1 cellular context compared by ENCODE assay signal in the genomic region with DNA sequence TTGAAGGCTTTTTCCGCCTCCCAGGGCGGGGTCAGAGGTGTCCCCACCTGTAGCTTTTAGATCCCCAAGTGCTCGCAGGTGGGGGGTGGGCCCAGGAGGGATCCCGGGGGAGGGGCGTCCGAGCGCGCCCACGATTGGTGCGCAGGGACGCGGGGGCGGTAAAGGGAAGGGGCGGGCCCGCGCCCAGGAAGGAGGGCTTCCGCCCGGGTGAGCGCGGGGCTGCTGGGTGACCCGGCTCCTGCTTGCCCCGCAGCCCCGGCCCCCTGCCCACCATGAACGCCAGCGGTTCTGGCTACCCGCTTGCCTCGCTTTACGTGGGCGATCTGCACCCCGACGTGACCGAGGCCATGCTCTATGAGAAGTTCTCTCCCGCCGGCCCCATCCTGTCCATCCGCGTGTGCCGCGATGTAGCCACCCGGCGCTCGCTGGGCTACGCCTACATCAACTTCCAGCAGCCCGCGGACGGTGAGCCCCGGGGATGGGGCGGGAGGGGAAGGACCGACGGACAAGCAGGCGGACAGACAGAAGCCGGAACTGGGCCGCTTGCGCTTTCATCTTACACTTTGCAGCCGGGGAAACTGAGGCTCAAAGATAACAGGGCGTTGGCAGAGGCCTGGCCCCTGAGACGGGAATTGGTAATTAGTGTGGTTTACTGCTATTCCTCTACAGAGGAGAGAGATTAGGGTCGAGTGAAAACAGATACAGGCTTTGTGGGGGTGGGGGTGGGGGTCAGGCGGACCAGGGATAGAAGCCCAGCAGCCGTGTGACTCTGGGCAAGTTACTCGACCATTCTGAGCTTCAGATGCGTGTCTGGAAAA.
TF ChIP-seq lines count a peak whose summit lies in the region.

A gene (plus strand): TSS at position 189 of the 818 bp plus-strand sequence. CDS start 84 bp downstream, at position 273.

TF ChIP-seq in HepG2, 621 proteins besides CTCF, POLR2A, EP300 and RAD21 (continued from another document and continues in another):
- TF ChIP-seq, protein P1, sequence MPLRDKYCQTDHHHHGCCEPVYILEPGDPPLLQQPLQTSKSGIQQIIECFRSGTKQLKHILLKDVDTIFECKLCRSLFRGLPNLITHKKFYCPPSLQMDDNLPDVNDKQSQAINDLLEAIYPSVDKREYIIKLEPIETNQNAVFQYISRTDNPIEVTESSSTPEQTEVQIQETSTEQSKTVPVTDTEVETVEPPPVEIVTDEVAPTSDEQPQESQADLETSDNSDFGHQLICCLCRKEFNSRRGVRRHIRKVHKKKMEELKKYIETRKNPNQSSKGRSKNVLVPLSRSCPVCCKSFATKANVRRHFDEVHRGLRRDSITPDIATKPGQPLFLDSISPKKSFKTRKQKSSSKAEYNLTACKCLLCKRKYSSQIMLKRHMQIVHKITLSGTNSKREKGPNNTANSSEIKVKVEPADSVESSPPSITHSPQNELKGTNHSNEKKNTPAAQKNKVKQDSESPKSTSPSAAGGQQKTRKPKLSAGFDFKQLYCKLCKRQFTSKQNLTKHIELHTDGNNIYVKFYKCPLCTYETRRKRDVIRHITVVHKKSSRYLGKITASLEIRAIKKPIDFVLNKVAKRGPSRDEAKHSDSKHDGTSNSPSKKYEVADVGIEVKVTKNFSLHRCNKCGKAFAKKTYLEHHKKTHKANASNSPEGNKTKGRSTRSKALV (CRISPR knock-in tag; IDR thresholded peaks at IDR 0.05), result peak; percentile 83
- TF ChIP-seq GABPA (IDR thresholded peaks at IDR 0.05; ENCODE audit: low read depth, low read length) (peak; percentile 77), GABPA (CRISPR knock-in tag; IDR thresholded peaks at IDR 0.05; ENCODE audit: low read depth) (peak; percentile 80), NFYC (CRISPR knock-in tag; IDR thresholded peaks at IDR 0.05) (peak; percentile 75), NONO (IDR thresholded peaks at IDR 0.05) (no peak), NONO (CRISPR knock-in tag; conservative IDR thresholded peaks at IDR 0.05) (peak; percentile 94), KDM5B (CRISPR knock-in tag; IDR thresholded peaks at IDR 0.05; ENCODE audit: borderline replicate concordance) (peak; percentile 74; the same call in 1 of the 2 replicates), ZNF501 (CRISPR knock-in tag; IDR thresholded peaks at IDR 0.05) (peak; percentile 52; the same call in 1 of the 2 replicates), THAP11 (CRISPR knock-in tag; IDR thresholded peaks at IDR 0.05) (peak; percentile 70), ZNF331 (CRISPR knock-in tag; IDR thresholded peaks at IDR 0.05) (peak; percentile 58), ZNF558 (CRISPR knock-in tag; IDR thresholded peaks at IDR 0.05; ENCODE audit: borderline replicate concordance) (peak; percentile 83; the same call in 1 of the 2 replicates), RARG (CRISPR knock-in tag; IDR thresholded peaks at IDR 0.05; ENCODE audit: low read depth) (no peak), BORCS8-MEF2B (CRISPR knock-in tag; IDR thresholded peaks at IDR 0.05) (peak; percentile 25; the same call in 1 of the 2 replicates), ZFX (CRISPR knock-in tag; IDR thresholded peaks at IDR 0.05; ENCODE audit: low read depth) (peak; percentile 69), JUND (CRISPR knock-in tag; IDR thresholded peaks at IDR 0.05) (0 out of 2 replicates have a peak, but pooled peaks have one; percentile 32), RARA (CRISPR knock-in tag; IDR thresholded peaks at IDR 0.05) (peak; percentile 54), BRD4 (CRISPR knock-in tag; IDR thresholded peaks at IDR 0.05) (peak; percentile 83), ZNF230 (CRISPR knock-in tag; IDR thresholded peaks at IDR 0.05) (peak; percentile 77; the same call in 1 of the 2 replicates), ZBTB42 (CRISPR knock-in tag; IDR thresholded peaks at IDR 0.05) (peak; percentile 50; the same call in 1 of the 2 replicates), YEATS4 (CRISPR knock-in tag; IDR thresholded peaks at IDR 0.05; ENCODE audit: borderline replicate concordance) (peak; percentile 90), TOPORS (CRISPR knock-in tag; IDR thresholded peaks at IDR 0.05) (peak; percentile 35; the same call in 1 of the 2 replicates), ZNF792 (CRISPR knock-in tag; IDR thresholded peaks at IDR 0.05) (peak; percentile 66; the same call in 1 of the 2 replicates), KDM4B (CRISPR knock-in tag; IDR thresholded peaks at IDR 0.05) (peak; percentile 90; the same call in 1 of the 2 replicates), PHF21A (CRISPR knock-in tag; IDR thresholded peaks at IDR 0.05) (peak; percentile 68), SMAD1 (CRISPR knock-in tag; IDR thresholded peaks at IDR 0.05; ENCODE audit: borderline replicate concordance, low read depth) (peak; percentile 20; the same call in 1 of the 2 replicates), ZNF607 (CRISPR knock-in tag; IDR thresholded peaks at IDR 0.05; ENCODE audit: borderline replicate concordance) (0 out of 2 replicates have a peak, but pooled peaks have one; percentile 36), ZNF207 (IDR thresholded peaks at IDR 0.05; ENCODE audit: borderline replicate concordance) (no peak), TBX3 (IDR thresholded peaks at IDR 0.05; ENCODE audit: borderline replicate concordance) (no peak)
- TF ChIP-seq, protein P2, sequence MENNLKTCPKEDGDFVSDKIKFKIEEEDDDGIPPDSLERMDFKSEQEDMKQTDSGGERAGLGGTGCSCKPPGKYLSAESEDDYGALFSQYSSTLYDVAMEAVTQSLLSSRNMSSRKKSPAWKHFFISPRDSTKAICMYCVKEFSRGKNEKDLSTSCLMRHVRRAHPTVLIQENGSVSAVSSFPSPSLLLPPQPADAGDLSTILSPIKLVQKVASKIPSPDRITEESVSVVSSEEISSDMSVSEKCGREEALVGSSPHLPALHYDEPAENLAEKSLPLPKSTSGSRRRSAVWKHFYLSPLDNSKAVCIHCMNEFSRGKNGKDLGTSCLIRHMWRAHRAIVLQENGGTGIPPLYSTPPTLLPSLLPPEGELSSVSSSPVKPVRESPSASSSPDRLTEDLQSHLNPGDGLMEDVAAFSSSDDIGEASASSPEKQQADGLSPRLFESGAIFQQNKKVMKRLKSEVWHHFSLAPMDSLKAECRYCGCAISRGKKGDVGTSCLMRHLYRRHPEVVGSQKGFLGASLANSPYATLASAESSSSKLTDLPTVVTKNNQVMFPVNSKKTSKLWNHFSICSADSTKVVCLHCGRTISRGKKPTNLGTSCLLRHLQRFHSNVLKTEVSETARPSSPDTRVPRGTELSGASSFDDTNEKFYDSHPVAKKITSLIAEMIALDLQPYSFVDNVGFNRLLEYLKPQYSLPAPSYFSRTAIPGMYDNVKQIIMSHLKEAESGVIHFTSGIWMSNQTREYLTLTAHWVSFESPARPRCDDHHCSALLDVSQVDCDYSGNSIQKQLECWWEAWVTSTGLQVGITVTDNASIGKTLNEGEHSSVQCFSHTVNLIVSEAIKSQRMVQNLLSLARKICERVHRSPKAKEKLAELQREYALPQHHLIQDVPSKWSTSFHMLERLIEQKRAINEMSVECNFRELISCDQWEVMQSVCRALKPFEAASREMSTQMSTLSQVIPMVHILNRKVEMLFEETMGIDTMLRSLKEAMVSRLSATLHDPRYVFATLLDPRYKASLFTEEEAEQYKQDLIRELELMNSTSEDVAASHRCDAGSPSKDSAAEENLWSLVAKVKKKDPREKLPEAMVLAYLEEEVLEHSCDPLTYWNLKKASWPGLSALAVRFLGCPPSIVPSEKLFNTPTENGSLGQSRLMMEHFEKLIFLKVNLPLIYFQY (CRISPR knock-in tag; IDR thresholded peaks at IDR 0.05; ENCODE audit: borderline replicate concordance), result peak; percentile 67; the same call in 1 of the 2 replicates
- TF ChIP-seq, protein P3, sequence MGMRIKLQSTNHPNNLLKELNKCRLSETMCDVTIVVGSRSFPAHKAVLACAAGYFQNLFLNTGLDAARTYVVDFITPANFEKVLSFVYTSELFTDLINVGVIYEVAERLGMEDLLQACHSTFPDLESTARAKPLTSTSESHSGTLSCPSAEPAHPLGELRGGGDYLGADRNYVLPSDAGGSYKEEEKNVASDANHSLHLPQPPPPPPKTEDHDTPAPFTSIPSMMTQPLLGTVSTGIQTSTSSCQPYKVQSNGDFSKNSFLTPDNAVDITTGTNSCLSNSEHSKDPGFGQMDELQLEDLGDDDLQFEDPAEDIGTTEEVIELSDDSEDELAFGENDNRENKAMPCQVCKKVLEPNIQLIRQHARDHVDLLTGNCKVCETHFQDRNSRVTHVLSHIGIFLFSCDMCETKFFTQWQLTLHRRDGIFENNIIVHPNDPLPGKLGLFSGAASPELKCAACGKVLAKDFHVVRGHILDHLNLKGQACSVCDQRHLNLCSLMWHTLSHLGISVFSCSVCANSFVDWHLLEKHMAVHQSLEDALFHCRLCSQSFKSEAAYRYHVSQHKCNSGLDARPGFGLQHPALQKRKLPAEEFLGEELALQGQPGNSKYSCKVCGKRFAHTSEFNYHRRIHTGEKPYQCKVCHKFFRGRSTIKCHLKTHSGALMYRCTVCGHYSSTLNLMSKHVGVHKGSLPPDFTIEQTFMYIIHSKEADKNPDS (CRISPR knock-in tag; IDR thresholded peaks at IDR 0.05), result no peak
- TF ChIP-seq, protein P4, sequence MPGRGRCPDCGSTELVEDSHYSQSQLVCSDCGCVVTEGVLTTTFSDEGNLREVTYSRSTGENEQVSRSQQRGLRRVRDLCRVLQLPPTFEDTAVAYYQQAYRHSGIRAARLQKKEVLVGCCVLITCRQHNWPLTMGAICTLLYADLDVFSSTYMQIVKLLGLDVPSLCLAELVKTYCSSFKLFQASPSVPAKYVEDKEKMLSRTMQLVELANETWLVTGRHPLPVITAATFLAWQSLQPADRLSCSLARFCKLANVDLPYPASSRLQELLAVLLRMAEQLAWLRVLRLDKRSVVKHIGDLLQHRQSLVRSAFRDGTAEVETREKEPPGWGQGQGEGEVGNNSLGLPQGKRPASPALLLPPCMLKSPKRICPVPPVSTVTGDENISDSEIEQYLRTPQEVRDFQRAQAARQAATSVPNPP (CRISPR knock-in tag; IDR thresholded peaks at IDR 0.05), result 0 out of 2 replicates have a peak, but pooled peaks have one; percentile 56
- TF ChIP-seq, protein P5, sequence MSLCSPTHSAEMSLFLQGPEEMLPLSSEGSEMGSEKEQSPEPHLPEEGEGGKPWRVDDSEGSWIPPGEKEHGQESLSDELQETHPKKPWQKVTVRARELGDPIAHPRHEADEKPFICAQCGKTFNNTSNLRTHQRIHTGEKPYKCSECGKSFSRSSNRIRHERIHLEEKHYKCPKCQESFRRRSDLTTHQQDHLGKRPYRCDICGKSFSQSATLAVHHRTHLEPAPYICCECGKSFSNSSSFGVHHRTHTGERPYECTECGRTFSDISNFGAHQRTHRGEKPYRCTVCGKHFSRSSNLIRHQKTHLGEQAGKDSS (CRISPR knock-in tag; IDR thresholded peaks at IDR 0.05; ENCODE audit: borderline replicate concordance, low read depth), result peak; percentile 52; the same call in 1 of the 2 replicates
- TF ChIP-seq, protein P6, sequence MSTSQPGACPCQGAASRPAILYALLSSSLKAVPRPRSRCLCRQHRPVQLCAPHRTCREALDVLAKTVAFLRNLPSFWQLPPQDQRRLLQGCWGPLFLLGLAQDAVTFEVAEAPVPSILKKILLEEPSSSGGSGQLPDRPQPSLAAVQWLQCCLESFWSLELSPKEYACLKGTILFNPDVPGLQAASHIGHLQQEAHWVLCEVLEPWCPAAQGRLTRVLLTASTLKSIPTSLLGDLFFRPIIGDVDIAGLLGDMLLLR (CRISPR knock-in tag; IDR thresholded peaks at IDR 0.05), result peak; percentile 77; the same call in 1 of the 2 replicates
- TF ChIP-seq, protein P7, sequence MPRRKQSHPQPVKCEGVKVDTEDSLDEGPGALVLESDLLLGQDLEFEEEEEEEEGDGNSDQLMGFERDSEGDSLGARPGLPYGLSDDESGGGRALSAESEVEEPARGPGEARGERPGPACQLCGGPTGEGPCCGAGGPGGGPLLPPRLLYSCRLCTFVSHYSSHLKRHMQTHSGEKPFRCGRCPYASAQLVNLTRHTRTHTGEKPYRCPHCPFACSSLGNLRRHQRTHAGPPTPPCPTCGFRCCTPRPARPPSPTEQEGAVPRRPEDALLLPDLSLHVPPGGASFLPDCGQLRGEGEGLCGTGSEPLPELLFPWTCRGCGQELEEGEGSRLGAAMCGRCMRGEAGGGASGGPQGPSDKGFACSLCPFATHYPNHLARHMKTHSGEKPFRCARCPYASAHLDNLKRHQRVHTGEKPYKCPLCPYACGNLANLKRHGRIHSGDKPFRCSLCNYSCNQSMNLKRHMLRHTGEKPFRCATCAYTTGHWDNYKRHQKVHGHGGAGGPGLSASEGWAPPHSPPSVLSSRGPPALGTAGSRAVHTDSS (CRISPR knock-in tag; conservative IDR thresholded peaks at IDR 0.05), result peak; percentile 90; the same call in 1 of the 2 replicates
- TF ChIP-seq, protein P8, sequence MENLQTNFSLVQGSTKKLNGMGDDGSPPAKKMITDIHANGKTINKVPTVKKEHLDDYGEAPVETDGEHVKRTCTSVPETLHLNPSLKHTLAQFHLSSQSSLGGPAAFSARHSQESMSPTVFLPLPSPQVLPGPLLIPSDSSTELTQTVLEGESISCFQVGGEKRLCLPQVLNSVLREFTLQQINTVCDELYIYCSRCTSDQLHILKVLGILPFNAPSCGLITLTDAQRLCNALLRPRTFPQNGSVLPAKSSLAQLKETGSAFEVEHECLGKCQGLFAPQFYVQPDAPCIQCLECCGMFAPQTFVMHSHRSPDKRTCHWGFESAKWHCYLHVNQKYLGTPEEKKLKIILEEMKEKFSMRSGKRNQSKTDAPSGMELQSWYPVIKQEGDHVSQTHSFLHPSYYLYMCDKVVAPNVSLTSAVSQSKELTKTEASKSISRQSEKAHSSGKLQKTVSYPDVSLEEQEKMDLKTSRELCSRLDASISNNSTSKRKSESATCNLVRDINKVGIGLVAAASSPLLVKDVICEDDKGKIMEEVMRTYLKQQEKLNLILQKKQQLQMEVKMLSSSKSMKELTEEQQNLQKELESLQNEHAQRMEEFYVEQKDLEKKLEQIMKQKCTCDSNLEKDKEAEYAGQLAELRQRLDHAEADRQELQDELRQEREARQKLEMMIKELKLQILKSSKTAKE (CRISPR knock-in tag; IDR thresholded peaks at IDR 0.05; ENCODE audit: borderline replicate concordance), result peak; percentile 46; the same call in 1 of the 2 replicates
- TF ChIP-seq, protein P9, sequence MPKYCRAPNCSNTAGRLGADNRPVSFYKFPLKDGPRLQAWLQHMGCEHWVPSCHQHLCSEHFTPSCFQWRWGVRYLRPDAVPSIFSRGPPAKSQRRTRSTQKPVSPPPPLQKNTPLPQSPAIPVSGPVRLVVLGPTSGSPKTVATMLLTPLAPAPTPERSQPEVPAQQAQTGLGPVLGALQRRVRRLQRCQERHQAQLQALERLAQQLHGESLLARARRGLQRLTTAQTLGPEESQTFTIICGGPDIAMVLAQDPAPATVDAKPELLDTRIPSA (CRISPR knock-in tag; IDR thresholded peaks at IDR 0.05; ENCODE audit: borderline replicate concordance), result peak; percentile 53; the same call in 1 of the 2 replicates
